ENCODE assay signal across 9 cellular contexts in the genomic region with DNA sequence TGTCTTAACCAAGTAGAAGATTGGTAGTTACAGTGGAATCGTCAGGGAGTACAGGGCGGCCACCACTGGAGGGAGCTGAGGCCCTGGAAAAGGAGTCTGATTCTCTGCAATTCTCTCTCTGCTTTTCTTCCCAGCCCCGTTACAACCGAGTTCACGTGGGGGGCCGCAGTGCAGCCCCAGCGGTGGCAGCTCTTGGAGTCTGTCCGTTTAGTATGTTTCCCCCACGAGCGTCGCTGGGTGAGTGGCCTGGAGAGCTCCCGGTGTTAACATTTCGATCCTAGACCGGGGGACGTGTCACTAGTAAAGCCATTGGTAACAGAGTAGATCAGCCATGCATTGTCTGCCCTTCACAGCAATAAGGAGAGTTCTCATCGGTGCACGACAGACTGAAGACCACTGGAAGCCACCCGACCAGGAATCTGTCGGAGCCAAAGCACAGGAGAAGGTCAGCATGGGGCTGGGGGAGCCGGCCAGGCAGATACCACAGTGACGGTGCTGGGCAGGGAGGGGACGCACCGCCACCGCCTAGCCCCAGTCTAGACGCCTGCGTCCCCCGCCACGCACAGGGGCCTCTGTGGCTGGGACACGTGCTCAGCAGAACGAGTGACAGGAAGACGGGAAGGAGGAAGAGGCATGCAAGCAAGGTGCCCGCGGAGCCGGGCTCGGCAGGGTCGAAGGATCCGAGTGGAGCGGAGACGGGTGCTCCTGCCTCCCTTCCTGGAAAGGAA. TPM values are rescaled to one million over a fixed set of nuclear protein-coding genes. Genes with fewer than 3 reads are reported as not detected.
DNase-seq lines count a peak whose midpoint lies in the region; ATAC-seq, FAIRE-seq and TF ChIP-seq lines count a peak whose summit lies in the region.
"Had no signal": no experiment of that assay in that cellular context is flagged by ENCODE, and none has a peak within 500 bp of the region (broad histone marks: within the 10 kb centered on the region; RNA-seq: fewer than 3 reads in every experiment).

No MANE protein-coding gene starts in this region.

- peak overlapping the region; percentile 82 for H3K27ac Mint-ChIP-seq in mesothelial cell of epicardium
- peak overlapping the region in 1 of 2 donors; percentile 61 for H3K27ac Mint-ChIP-seq in stimulated activated naive CD8-positive, alpha-beta T cell treated with anti-CD3 and anti-CD28 coated beads, Interleukin-15, amount 100 ng/mL, for 72 hours

- no peaks in the 10 kb centered on the region for H3K9me3 Mint-ChIP-seq in mesothelial cell of epicardium
- no peaks in the 10 kb centered on the region for H3K9me3 Mint-ChIP-seq in stimulated activated naive CD8-positive, alpha-beta T cell treated with anti-CD3 and anti-CD28 coated beads, Interleukin-15, amount 100 ng/mL, for 72 hours

- H3K27me3 Mint-ChIP-seq in mesothelial cell of epicardium (ENCODE audit: low read depth) = no peaks in the 10 kb centered on the region
- no peaks in the 10 kb centered on the region for H3K27me3 Mint-ChIP-seq in stimulated activated naive CD8-positive, alpha-beta T cell treated with anti-CD3 and anti-CD28 coated beads, Interleukin-15, amount 100 ng/mL, for 72 hours

- ATAC-seq in stimulated activated naive CD8-positive, alpha-beta T cell treated with anti-CD3 and anti-CD28 coated beads, Interleukin-15, amount 100 ng/mL, for 72 hours = no peak

- in situ Hi-C loops in KBM-7 (cut with MboI; ENCODE audit: low pct_unique_long_range_greater_than_20kb, low sequenced_read_pairs) (no loop called here), astrocyte of the spinal cord (cut with HindIII; ENCODE audit: low sequenced_read_pairs) (no loop called here)

- TF ChIP-seq CTCF in D721Med (IDR thresholded peaks at IDR 0.05; ENCODE audit: insufficient read depth, missing control alignments) (peak; percentile 54), astrocyte of the spinal cord (IDR thresholded peaks at IDR 0.05; ENCODE audit: low read depth, low read length) (peak; percentile 57), mesothelial cell of epicardium (IDR thresholded peaks at IDR 0.05; ENCODE audit: unreplicated experiment) (peak; percentile 43), coronary artery (IDR thresholded peaks at IDR 0.05) (no peak)

- H3K4me1 Mint-ChIP-seq in mesothelial cell of epicardium = peaks cover 6% of the 10 kb centered on the region
- H3K4me1 Mint-ChIP-seq in stimulated activated naive CD8-positive, alpha-beta T cell treated with anti-CD3 and anti-CD28 coated beads, Interleukin-15, amount 100 ng/mL, for 72 hours = peaks cover 88% of the 10 kb centered on the region

- no peak for DNase-seq in D721Med (ENCODE audit: insufficient read length, low spot score)
- peak; percentile 65 for DNase-seq in KBM-7
- DNase-seq in astrocyte of the spinal cord (ENCODE audit: low read depth, low spot score) = peak; percentile 54
- DNase-seq in mesothelial cell of epicardium (ENCODE audit: low spot score in 2 of 2, unreplicated experiment in 2 of 2) = no peak
- DNase-seq in SIG-M5 (lab: John Stamatoyannopoulos, UW) = no peak
- no peak for DNase-seq in coronary artery (ENCODE audit: low spot score)
- no peak for DNase-seq in SW480 (ENCODE audit: low spot score)
- no peak for DNase-seq in stimulated activated naive CD8-positive, alpha-beta T cell treated with anti-CD3 and anti-CD28 coated beads, Interleukin-15, amount 100 ng/mL, for 72 hours

- H3K4me3 ChIP-seq in astrocyte of the spinal cord (ENCODE audit: low read depth, low read length) = no peak overlapping the region
- no peak overlapping the region for H3K4me3 ChIP-seq in coronary artery
- H3K4me3 ChIP-seq: SJCRH30 had no signal

- no peak overlapping the region for H3K4me3 Mint-ChIP-seq in mesothelial cell of epicardium
- no peak overlapping the region for H3K4me3 Mint-ChIP-seq in stimulated activated naive CD8-positive, alpha-beta T cell treated with anti-CD3 and anti-CD28 coated beads, Interleukin-15, amount 100 ng/mL, for 72 hours

- H3K36me3 Mint-ChIP-seq in mesothelial cell of epicardium = peaks cover 26% of the 10 kb centered on the region

- no peak for FAIRE-seq in D721Med (lab: Jason Lieb, UNC)

- no peak overlapping the region for H3K27ac ChIP-seq in coronary artery
- H3K27ac ChIP-seq: SJCRH30 had no signal

RNA-seq across cellular contexts. Expression of gene SLC16A3, which starts 15.7 kb away (rescaled TPM):
- 62.0 to 68.8 TPM (median 67.3 TPM) in 3 replicates for total RNA-seq in mesothelial cell of epicardium

RNA-seq across cellular contexts. Expression of gene CSNK1D, which starts 28.9 kb away (rescaled TPM):
- 202 to 212 TPM (median 204 TPM) in 3 replicates for total RNA-seq in mesothelial cell of epicardium

RNA-seq across cellular contexts. Expression of gene CCDC57, which starts 31.9 kb away (rescaled TPM):
- total RNA-seq in mesothelial cell of epicardium = 90.4 to 92.1 TPM (median 91.5 TPM) in 3 replicates

Comparison
In these comparisons a context has a peak if more than half of its experiments do, and no peak if none do; other contexts are left out.
1. DNase-seq: peak in KBM-7 (single experiment) and astrocyte of the spinal cord (single experiment); none in D721Med (single experiment), mesothelial cell of epicardium (0 of 2), SIG-M5 (single experiment), coronary artery (single experiment), SW480 (single experiment) and stimulated activated naive CD8-positive, alpha-beta T cell treated with anti-CD3 and anti-CD28 coated beads, Interleukin-15, amount 100 ng/mL, for 72 hours (0 of 2).